Comparison of ENCODE assay signal across 22 cellular contexts in the genomic region with DNA sequence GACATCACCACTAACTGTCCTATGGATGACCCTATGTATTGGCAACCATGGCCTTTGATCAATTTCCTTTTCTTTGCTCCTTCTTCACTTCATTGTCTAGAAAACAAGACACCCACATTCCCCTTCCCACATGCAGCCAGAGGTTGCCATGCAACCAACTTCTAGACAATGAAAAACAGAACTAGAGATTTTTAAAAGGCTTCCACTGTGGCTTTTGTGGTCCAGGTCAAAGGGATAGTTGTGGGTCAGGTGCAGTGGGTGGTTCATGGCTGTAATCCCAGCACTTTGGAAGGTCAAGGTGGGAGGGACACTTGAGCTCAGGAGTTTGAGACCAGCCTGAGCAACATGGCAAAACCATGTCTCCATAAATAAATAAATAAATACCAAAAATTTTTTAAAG.
"Had no signal": no experiment of that assay in that cellular context is flagged by ENCODE, and none has a peak within 500 bp of the region (broad histone marks: within the 10 kb centered on the region; RNA-seq: fewer than 3 reads in every experiment).

No MANE protein-coding gene starts in this region.

- DNase-seq: activated CD8-positive, alpha-beta memory T cell treated with anti-CD3 and anti-CD28 coated beads, Interleukin-2, amount 50 U/mL, for 4 hours; activated naive CD4-positive, alpha-beta T cell; activated naive CD8-positive, alpha-beta T cell treated with anti-CD3 and anti-CD28 coated beads for 36 hours; activated T-cell treated with anti-CD3 and anti-CD28 coated beads, Interleukin-2, amount 50 U/mL, for 24 hours; body of pancreas; cortex of kidney; endodermal cell; heart left ventricle; islet precursor cell; left cardiac atrium; small intestine; stimulated activated CD4-positive, alpha-beta T cell treated with anti-CD3 and anti-CD28 coated beads, Interleukin-2, amount 100 ng/mL, for 24 hours; stomach; T-helper 9 cell had no signal

- H3K27me3 ChIP-seq: body of pancreas, cardiac muscle cell, heart left ventricle, stomach, suprapubic skin, tibial nerve had no signal

- ATAC-seq: body of pancreas; heart left ventricle; left cardiac atrium; natural killer cell treated with Interleukin-12 subunit alpha and Interleukin-12 subunit beta and Interleukin-15 and Interleukin-18, amount 100 ng/mL, for 72 hours; sciatic nerve; stimulated activated memory B cell treated with anti-CD40 and anti-IgM and Interleukin-4, amounts not matched to agents 10 μg/mL and 1 μg/mL and 100 μg/mL, for 72 hours; WTC11 had no signal

- H3K36me3 ChIP-seq: cardiac muscle cell, heart left ventricle, stomach, suprapubic skin, tibial nerve had no signal

- H3K27ac ChIP-seq: body of pancreas, cardiac muscle cell, heart left ventricle, parathyroid adenoma, stomach, suprapubic skin, tibial nerve had no signal

- H3K4me3 ChIP-seq: body of pancreas, cardiac muscle cell, heart left ventricle, stomach, suprapubic skin, tibial nerve had no signal

- H3K4me1 ChIP-seq: body of pancreas, heart left ventricle, parathyroid adenoma, stomach, suprapubic skin, tibial nerve had no signal

- H3K9me3 ChIP-seq: body of pancreas, suprapubic skin had no signal
